2 cellular contexts compared by ENCODE assay signal in the genomic region with DNA sequence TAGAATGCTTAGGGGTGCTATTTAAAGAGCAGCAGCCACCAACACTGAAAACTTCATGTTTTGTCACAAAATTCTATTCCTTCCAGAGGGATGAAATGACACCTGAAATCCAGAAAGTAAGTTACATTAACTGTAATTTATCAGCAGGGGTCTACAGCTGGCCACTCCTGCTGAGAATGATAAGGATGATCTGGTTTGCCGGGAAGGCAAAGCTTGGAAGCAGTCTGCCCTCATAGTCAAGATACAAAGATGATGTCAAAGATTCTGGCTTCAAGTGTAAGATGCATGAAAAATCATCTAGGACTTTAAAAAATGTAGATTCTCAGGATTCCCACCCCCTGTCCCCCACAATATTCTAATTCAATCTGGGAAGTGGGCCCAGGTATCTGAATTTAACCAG.
TF ChIP-seq lines count a peak whose summit lies in the region.

No MANE protein-coding gene starts in this region.

TF ChIP-seq in SK-N-SH, 30 proteins besides CTCF, POLR2A, EP300 and RAD21 (continued from another document):
- TF ChIP-seq REST (IDR thresholded peaks at IDR 0.05; ENCODE audit: low read depth, low read length) (no peak), YY1 (IDR thresholded peaks at IDR 0.05; ENCODE audit: low read depth) (no peak), SMC3 (IDR thresholded peaks at IDR 0.05; ENCODE audit: low read depth, low read length) (no peak), FOSL2 (IDR thresholded peaks at IDR 0.05; ENCODE audit: borderline replicate concordance, low read depth) (no peak), SIN3A (IDR thresholded peaks at IDR 0.05; ENCODE audit: borderline replicate concordance, low read depth, low read length) (no peak), POLR2AphosphoS5 (IDR thresholded peaks at IDR 0.05; ENCODE audit: low read depth, low read length) (no peak), NRF1 (IDR thresholded peaks at IDR 0.05; ENCODE audit: low read depth, low read length) (no peak), ELF1 (IDR thresholded peaks at IDR 0.05) (no peak), CHD2 (IDR thresholded peaks at IDR 0.05; ENCODE audit: low read length, partially characterized antibody) (no peak), MXI1 (IDR thresholded peaks at IDR 0.05; ENCODE audit: low read depth, low read length) (no peak), USF2 (IDR thresholded peaks at IDR 0.05; ENCODE audit: borderline replicate concordance, low read depth, low read length) (no peak), IRF3 (IDR thresholded peaks at IDR 0.05; ENCODE audit: low read depth, low read length) (no peak), EZH2phosphoT487 (IDR thresholded peaks at IDR 0.05; ENCODE audit: borderline replicate concordance, low read depth) (no peak), RXRA (IDR thresholded peaks at IDR 0.05; ENCODE audit: borderline replicate concordance, low read depth) (no peak), TAF1 (IDR thresholded peaks at IDR 0.05; ENCODE audit: borderline replicate concordance, low read depth, low read length) (no peak), RCOR1 (IDR thresholded peaks at IDR 0.05; ENCODE audit: low read length) (no peak)
- TF ChIP-seq, protein P1, sequence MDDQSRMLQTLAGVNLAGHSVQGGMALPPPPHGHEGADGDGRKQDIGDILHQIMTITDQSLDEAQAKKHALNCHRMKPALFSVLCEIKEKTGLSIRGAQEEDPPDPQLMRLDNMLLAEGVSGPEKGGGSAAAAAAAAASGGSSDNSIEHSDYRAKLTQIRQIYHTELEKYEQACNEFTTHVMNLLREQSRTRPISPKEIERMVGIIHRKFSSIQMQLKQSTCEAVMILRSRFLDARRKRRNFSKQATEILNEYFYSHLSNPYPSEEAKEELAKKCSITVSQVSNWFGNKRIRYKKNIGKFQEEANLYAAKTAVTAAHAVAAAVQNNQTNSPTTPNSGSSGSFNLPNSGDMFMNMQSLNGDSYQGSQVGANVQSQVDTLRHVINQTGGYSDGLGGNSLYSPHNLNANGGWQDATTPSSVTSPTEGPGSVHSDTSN (IDR thresholded peaks at IDR 0.05), result no peak
- TF ChIP-seq, protein P2, sequence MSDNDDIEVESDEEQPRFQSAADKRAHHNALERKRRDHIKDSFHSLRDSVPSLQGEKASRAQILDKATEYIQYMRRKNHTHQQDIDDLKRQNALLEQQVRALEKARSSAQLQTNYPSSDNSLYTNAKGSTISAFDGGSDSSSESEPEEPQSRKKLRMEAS (IDR thresholded peaks at IDR 0.05; ENCODE audit: low read depth), result no peak

TF ChIP-seq in SK-N-SH treated with all-trans-retinoic acid at 6 μM for 48 hours, 23 proteins besides CTCF, POLR2A, EP300 and RAD21 (continued from another document):
- TF ChIP-seq CREB5 (CRISPR knock-in tag; IDR thresholded peaks at IDR 0.05; ENCODE audit: low read depth), result no peak
- TF ChIP-seq PATZ1 (CRISPR knock-in tag; IDR thresholded peaks at IDR 0.05; ENCODE audit: borderline replicate concordance), result no peak
- TF ChIP-seq ZC3H10 (CRISPR knock-in tag; IDR thresholded peaks at IDR 0.05), result no peak
- no peak for TF ChIP-seq TSHZ2 (CRISPR knock-in tag; IDR thresholded peaks at IDR 0.05)
- TF ChIP-seq ISL1 (CRISPR knock-in tag; IDR thresholded peaks at IDR 0.05), result no peak
- no peak for TF ChIP-seq TOX (CRISPR knock-in tag; IDR thresholded peaks at IDR 0.05; ENCODE audit: borderline replicate concordance)
- no peak for TF ChIP-seq RARB (CRISPR knock-in tag; IDR thresholded peaks at IDR 0.05)
- TF ChIP-seq PPARA (CRISPR knock-in tag; IDR thresholded peaks at IDR 0.05; ENCODE audit: borderline replicate concordance), result no peak
- no peak for TF ChIP-seq ESRRG (CRISPR knock-in tag; IDR thresholded peaks at IDR 0.05)
- TF ChIP-seq, protein P3, sequence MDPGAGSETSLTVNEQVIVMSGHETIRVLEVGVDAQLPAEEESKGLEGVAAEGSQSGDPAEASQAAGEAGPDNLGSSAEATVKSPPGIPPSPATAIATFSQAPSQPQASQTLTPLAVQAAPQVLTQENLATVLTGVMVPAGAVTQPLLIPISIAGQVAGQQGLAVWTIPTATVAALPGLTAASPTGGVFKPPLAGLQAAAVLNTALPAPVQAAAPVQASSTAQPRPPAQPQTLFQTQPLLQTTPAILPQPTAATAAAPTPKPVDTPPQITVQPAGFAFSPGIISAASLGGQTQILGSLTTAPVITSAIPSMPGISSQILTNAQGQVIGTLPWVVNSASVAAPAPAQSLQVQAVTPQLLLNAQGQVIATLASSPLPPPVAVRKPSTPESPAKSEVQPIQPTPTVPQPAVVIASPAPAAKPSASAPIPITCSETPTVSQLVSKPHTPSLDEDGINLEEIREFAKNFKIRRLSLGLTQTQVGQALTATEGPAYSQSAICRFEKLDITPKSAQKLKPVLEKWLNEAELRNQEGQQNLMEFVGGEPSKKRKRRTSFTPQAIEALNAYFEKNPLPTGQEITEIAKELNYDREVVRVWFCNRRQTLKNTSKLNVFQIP (CRISPR knock-in tag; IDR thresholded peaks at IDR 0.05; ENCODE audit: borderline replicate concordance, low read depth), result no peak
- no peak for TF ChIP-seq GLIS3 (CRISPR knock-in tag; IDR thresholded peaks at IDR 0.05)
- no peak for TF ChIP-seq OSR1 (CRISPR knock-in tag; IDR thresholded peaks at IDR 0.05)
- no peak for TF ChIP-seq ZNF70 (CRISPR knock-in tag; IDR thresholded peaks at IDR 0.05)
